Comparison of ENCODE assay signal across 1 cellular context in genomic region chr10:115653473-115653872, GRCh38.
TF ChIP-seq lines count a peak whose summit lies in the region.

No MANE protein-coding gene starts in this region.

TF ChIP-seq in HepG2, 621 proteins besides CTCF, POLR2A, EP300 and RAD21 (continued from another document and continues in another):
- TF ChIP-seq ATAD3A (CRISPR knock-in tag; IDR thresholded peaks at IDR 0.05) (no peak), ATF3 (CRISPR knock-in tag; IDR thresholded peaks at IDR 0.05) (no peak), ARID5B (CRISPR knock-in tag; IDR thresholded peaks at IDR 0.05) (peak; percentile 29; the same call in 1 of the 2 replicates), ZNF354B (CRISPR knock-in tag; IDR thresholded peaks at IDR 0.05) (no peak), ZBTB3 (CRISPR knock-in tag; IDR thresholded peaks at IDR 0.05; ENCODE audit: borderline replicate concordance, low read depth) (no peak), ZBTB26 (CRISPR knock-in tag; IDR thresholded peaks at IDR 0.05; ENCODE audit: borderline replicate concordance) (peak; percentile 26; the same call in 1 of the 2 replicates), ZNF709 (CRISPR knock-in tag; IDR thresholded peaks at IDR 0.05) (no peak), ZNF576 (CRISPR knock-in tag; IDR thresholded peaks at IDR 0.05) (no peak), ZNF225 (CRISPR knock-in tag; IDR thresholded peaks at IDR 0.05) (no peak), SMARCC2 (IDR thresholded peaks at IDR 0.05) (no peak), ZNF274 (CRISPR knock-in tag; IDR thresholded peaks at IDR 0.05) (no peak), SRSF1 (optimal IDR thresholded peaks at IDR 0.05; ENCODE audit: low read depth, low read length) (no peak), ZNF720 (CRISPR knock-in tag; IDR thresholded peaks at IDR 0.05) (no peak), LCORL (IDR thresholded peaks at IDR 0.05) (peak; percentile 29; the same call in 1 of the 2 replicates), LCORL (CRISPR knock-in tag; IDR thresholded peaks at IDR 0.05) (0 out of 2 replicates have a peak, but pooled peaks have one; percentile 34), ZNF432 (CRISPR knock-in tag; IDR thresholded peaks at IDR 0.05; ENCODE audit: borderline replicate concordance) (no peak), TMF1 (CRISPR knock-in tag; IDR thresholded peaks at IDR 0.05; ENCODE audit: low read depth) (no peak), ETV5 (CRISPR knock-in tag; IDR thresholded peaks at IDR 0.05; ENCODE audit: borderline replicate concordance) (peak; percentile 18; the same call in 1 of the 2 replicates), ZMYM4 (CRISPR knock-in tag; IDR thresholded peaks at IDR 0.05) (no peak), ZNF296 (CRISPR knock-in tag; conservative IDR thresholded peaks at IDR 0.05) (no peak), ZNF264 (CRISPR knock-in tag; IDR thresholded peaks at IDR 0.05) (no peak), STAT5B (CRISPR knock-in tag; IDR thresholded peaks at IDR 0.05) (no peak), JARID2 (CRISPR knock-in tag; IDR thresholded peaks at IDR 0.05; ENCODE audit: insufficient replicate concordance) (no peak), ZNF263 (CRISPR knock-in tag; IDR thresholded peaks at IDR 0.05) (no peak), ZNF619 (CRISPR knock-in tag; IDR thresholded peaks at IDR 0.05) (no peak), POGZ (CRISPR knock-in tag; IDR thresholded peaks at IDR 0.05) (no peak), SOX13 (IDR thresholded peaks at IDR 0.05) (peak; percentile 64), SOX13 (CRISPR knock-in tag; conservative IDR thresholded peaks at IDR 0.05 in 1 of 2, IDR thresholded peaks at IDR 0.05 in 1 of 2) (peak in 1 of 2 experiments; percentile 71; a peak in 2 of 4 replicates), BRF2 (CRISPR knock-in tag; IDR thresholded peaks at IDR 0.05) (no peak), HNF4G (IDR thresholded peaks at IDR 0.05; ENCODE audit: borderline replicate concordance, low read depth, low read length) (no peak), HNF4G (CRISPR knock-in tag; IDR thresholded peaks at IDR 0.05; ENCODE audit: borderline replicate concordance, low read depth) (no peak), ZBTB49 (CRISPR knock-in tag; IDR thresholded peaks at IDR 0.05; ENCODE audit: borderline replicate concordance) (no peak), EZH2 (conservative IDR thresholded peaks at IDR 0.05; ENCODE audit: low read depth, low read length) (no peak), TARDBP (CRISPR knock-in tag; IDR thresholded peaks at IDR 0.05) (no peak), FOXP4 (CRISPR knock-in tag; IDR thresholded peaks at IDR 0.05) (peak; percentile 60; the same call in 1 of the 2 replicates), E2F5 (CRISPR knock-in tag; conservative IDR thresholded peaks at IDR 0.05) (no peak), ZNF33A (CRISPR knock-in tag; IDR thresholded peaks at IDR 0.05; ENCODE audit: borderline replicate concordance) (no peak), ZFP37 (CRISPR knock-in tag; IDR thresholded peaks at IDR 0.05; ENCODE audit: borderline replicate concordance) (no peak), ISL2 (CRISPR knock-in tag; IDR thresholded peaks at IDR 0.05) (no peak), ZNF737 (CRISPR knock-in tag; IDR thresholded peaks at IDR 0.05; ENCODE audit: borderline replicate concordance) (no peak), SOX5 (CRISPR knock-in tag; IDR thresholded peaks at IDR 0.05; ENCODE audit: borderline replicate concordance) (peak; percentile 93), FOXO1 (CRISPR knock-in tag; IDR thresholded peaks at IDR 0.05) (peak; percentile 27; the same call in 1 of the 2 replicates), SMAD1 (CRISPR knock-in tag; IDR thresholded peaks at IDR 0.05; ENCODE audit: borderline replicate concordance, low read depth) (no peak), TRIM24 (CRISPR knock-in tag; IDR thresholded peaks at IDR 0.05) (no peak), PRDM15 (CRISPR knock-in tag; IDR thresholded peaks at IDR 0.05) (no peak), ZNF224 (CRISPR knock-in tag; IDR thresholded peaks at IDR 0.05) (no peak), STAT6 (CRISPR knock-in tag; IDR thresholded peaks at IDR 0.05; ENCODE audit: borderline replicate concordance) (no peak), ZNF724P (CRISPR knock-in tag; IDR thresholded peaks at IDR 0.05; ENCODE audit: borderline replicate concordance) (no peak), SALL1 (CRISPR knock-in tag; IDR thresholded peaks at IDR 0.05) (peak; percentile 49; the same call in 1 of the 2 replicates), STAG1 (CRISPR knock-in tag; IDR thresholded peaks at IDR 0.05) (no peak), KDM3A (CRISPR knock-in tag; IDR thresholded peaks at IDR 0.05; ENCODE audit: low read depth) (no peak)
